Comparison of ENCODE assay signal across 23 cellular contexts in the genomic region with DNA sequence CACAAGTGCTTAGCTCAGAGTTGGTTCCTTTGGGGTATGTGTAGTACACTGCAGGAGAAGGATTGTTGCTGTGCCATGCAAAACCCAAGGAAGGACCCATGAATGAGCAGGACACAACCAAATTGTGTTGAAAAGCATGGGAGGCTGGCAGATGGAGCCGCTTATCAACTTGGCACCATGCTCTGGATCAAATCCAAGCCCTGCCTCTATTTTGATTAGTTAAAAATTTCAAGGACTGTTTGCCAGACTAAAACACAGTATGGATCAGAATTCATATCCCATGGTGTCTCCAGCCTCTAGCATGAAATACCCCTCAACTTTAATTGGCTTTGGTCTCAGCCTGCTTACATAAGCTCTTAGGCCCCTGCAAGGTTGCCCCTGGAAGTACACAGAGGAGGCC. TPM values are rescaled to one million over a fixed set of nuclear protein-coding genes. Genes with fewer than 3 reads are reported as not detected.
DNase-seq lines count a peak whose midpoint lies in the region; ATAC-seq, FAIRE-seq and TF ChIP-seq lines count a peak whose summit lies in the region.
"Had no signal": no experiment of that assay in that cellular context is flagged by ENCODE, and none has a peak within 500 bp of the region (broad histone marks: within the 10 kb centered on the region; RNA-seq: fewer than 3 reads in every experiment).

No MANE protein-coding gene starts in this region.

- intact Hi-C loops in pancreas (cut with DNase I) = no loop called here

- peak overlapping the region in 3 of 4 donors; percentile 44 to 53 (median 45) for H3K27ac ChIP-seq in pancreas
- H3K27ac ChIP-seq: 22Rv1 had no signal

- no peaks in the 10 kb centered on the region for H3K9me3 ChIP-seq in pancreas

- H3K36me3 ChIP-seq in pancreas = no peaks in the 10 kb centered on the region

- no peak for TF ChIP-seq CTCF in pancreas (IDR thresholded peaks at IDR 0.05)

- ATAC-seq in pancreas (peak; percentile 82 to 88 (median 85)), HG03439 (IDR thresholded peaks at IDR 0.05; ENCODE audit: unreplicated experiment) (no peak), HG03521 (IDR thresholded peaks at IDR 0.05; ENCODE audit: unreplicated experiment) (no peak)
- ATAC-seq: HCT116, T-helper 17 cell had no signal

- 15 to 19% methylated on average over 1 of the region's 1 CpG for WGBS in pancreas, 2 donors

- H3K27me3 ChIP-seq in pancreas = no peaks in the 10 kb centered on the region

- no peak for FAIRE-seq in pancreas (lab: Jason Lieb, UNC)
- FAIRE-seq: GM12892, GM19239 had no signal

- no peak overlapping the region for H3K4me3 ChIP-seq in pancreas

- peaks cover 12 to 37% (median 33%) of the 10 kb centered on the region in 3 donors for H3K4me1 ChIP-seq in pancreas

- peak; percentile 53 for DNase-seq in DMS79 treated with DMSO at 0.1 percent for 48 hours (lab: John Stamatoyannopoulos, UW)
- no peak for DNase-seq in DMS79 (lab: John Stamatoyannopoulos, UW)
- DNase-seq in D341Med (ENCODE audit: low spot score) = peak; percentile 53
- DNase-seq in NCI-H1694 treated with DMSO at 0.1 percent for 48 hours (lab: John Stamatoyannopoulos, UW) = peak; percentile 82
- DNase-seq in pancreas = peak in 4 of 6 donors; percentile 77 to 87 (median 82)
- DNase-seq in OCI-M1 (lab: John Stamatoyannopoulos, UW) = no peak
- DNase-seq: CD8-positive, alpha-beta memory T cell; DMS53; GDM1; KG1; NCI-H2029; NCI-H2227 treated with DMSO at 0.1 percent for 48 hours; NCI-H748 treated with DMSO at 0.1 percent for 48 hours; SIG-M5; T-helper 17 cell had no signal

RNA-seq across cellular contexts. Expression of gene CCDC185, which starts 27.8 kb away (rescaled TPM):
- not detected for total RNA-seq in pancreas
- not detected for polyA plus RNA-seq in pancreas
- total RNA-seq: CD8-positive, alpha-beta memory T cell; M059J; T-helper 17 cell had no signal
- polyA plus RNA-seq: BJ; CD8-positive, alpha-beta memory T cell had no signal

RNA-seq across cellular contexts. Expression of gene SUSD4, which starts 57.0 kb away (rescaled TPM):
- total RNA-seq in pancreas = 10 to 100 TPM in 2 of 6 donors, 1 to 10 TPM in 4; 4.1 to 13.2 (median 6.0) TPM
- polyA plus RNA-seq in pancreas = 10 to 100 TPM; 14.2 to 34.6 TPM

Comparison
In these comparisons a context has a peak if more than half of its experiments do, and no peak if none do; other contexts are left out.
1. DNase-seq: peak in DMS79 treated with DMSO at 0.1 percent for 48 hours (single experiment), D341Med (single experiment), NCI-H1694 treated with DMSO at 0.1 percent for 48 hours (single experiment) and pancreas (4 of 6); none in DMS79 (single experiment) and OCI-M1 (single experiment).
2. ATAC-seq: peak in pancreas (4 of 4); none in HG03439 (single experiment) and HG03521 (single experiment).